Comparison of ENCODE assay signal across 8 cellular contexts in the genomic region with DNA sequence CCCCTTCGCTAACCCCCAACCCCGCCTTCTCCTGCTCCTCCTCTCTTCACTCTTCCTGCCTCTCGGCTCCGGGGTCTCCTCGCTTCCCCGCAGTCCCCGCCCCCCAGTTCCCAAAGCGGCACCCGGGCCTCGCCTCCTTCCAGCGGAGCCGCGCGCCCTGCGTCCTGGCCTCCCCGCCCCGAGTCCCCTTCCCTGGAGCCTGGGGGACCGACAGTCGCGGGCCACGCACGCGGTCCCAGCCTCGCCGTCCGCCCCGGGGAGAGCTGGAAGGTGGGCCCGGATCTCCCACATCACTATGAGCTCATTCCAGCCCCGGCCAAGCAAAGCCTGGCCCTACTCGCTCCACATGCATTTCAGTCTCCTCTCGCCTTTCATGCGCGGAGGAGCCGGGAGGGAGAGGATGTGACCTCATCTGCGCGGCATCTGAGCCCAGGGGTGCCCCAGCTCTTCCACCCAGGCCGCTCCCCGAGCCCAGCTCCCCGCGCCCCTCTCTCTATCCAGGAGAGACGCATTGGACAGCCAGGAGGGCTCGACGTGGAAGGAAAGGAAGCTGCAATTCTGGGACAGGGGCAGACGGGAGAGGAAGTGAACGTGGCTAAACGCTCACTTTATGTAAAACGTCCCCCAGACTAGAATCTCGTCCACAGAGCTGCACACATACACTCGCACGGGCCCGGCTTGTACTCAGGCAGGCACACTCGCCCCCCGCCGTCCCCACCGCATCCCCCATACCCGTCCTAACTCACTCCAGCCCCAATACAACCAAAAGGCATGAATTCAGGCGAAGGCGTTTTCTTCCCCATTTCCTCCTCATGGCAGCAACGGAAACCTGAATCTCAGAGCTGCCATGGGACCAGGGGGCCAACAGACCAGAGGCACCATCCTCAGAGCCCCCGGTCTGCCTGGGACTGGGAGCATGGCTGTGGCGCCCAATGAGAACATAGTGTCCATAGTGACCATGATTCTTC.
DNase-seq lines count a peak whose midpoint lies in the region; ATAC-seq and FAIRE-seq lines count a peak whose summit lies in the region.

No MANE protein-coding gene starts in this region.

- peaks cover 0 to 5% (median 0%) of the 10 kb centered on the region in 11 donors for H3K9me3 Mint-ChIP-seq in naive thymus-derived CD4-positive, alpha-beta T cell

- H3K27me3 Mint-ChIP-seq in naive thymus-derived CD4-positive, alpha-beta T cell: no peaks in the 10 kb centered on the region

- no peaks in the 10 kb centered on the region for H3K36me3 ChIP-seq in esophagus (ENCODE audit: control insufficient read depth in 2 of 2, insufficient read depth in 2 of 2, low read length in 1 of 2)
- H3K36me3 ChIP-seq in naive thymus-derived CD4-positive, alpha-beta T cell (ENCODE audit: control insufficient read depth in 2 of 3, insufficient read depth in 3 of 3, low read length in 3 of 3): no peaks in the 10 kb centered on the region
- H3K36me3 ChIP-seq in stomach smooth muscle (ENCODE audit: control insufficient read depth in 2 of 2, insufficient read depth in 2 of 2, low read length in 2 of 2): no peaks in the 10 kb centered on the region

- intact Hi-C loops in naive thymus-derived CD4-positive, alpha-beta T cell (cut with micrococcal nuclease): loop anchor here (1.0 to 5.0 kb wide), 6 partner anchors 14 to 372 kb away; a partner anchor contains a TSS

- H3K36me3 Mint-ChIP-seq in naive thymus-derived CD4-positive, alpha-beta T cell: peaks cover 0 to 10% (median 0%) of the 10 kb centered on the region in 5 donors

- H3K27ac ChIP-seq in esophagus (ENCODE audit: low read depth in 2 of 2, low read length in 1 of 2) (peak overlapping the region; percentile 24 to 48), stomach smooth muscle (ENCODE audit: low read length) (peak overlapping the region; percentile 66)
- peak overlapping the region; percentile 71 for H3K27ac ChIP-seq in naive thymus-derived CD4-positive, alpha-beta T cell (ENCODE audit: low read depth, low read length)

- H3K4me3 ChIP-seq in esophagus (ENCODE audit: low read depth in 1 of 2, low read length in 2 of 2) (peak overlapping the region; percentile 32 to 36), stomach smooth muscle (ENCODE audit: low read length in 2 of 2) (peak overlapping the region; percentile 54 to 74)
- peak overlapping the region; percentile 64 for H3K4me3 ChIP-seq in naive thymus-derived CD4-positive, alpha-beta T cell (ENCODE audit: low read length)

- in situ Hi-C loops in KBM-7 (cut with MboI; ENCODE audit: low pct_unique_long_range_greater_than_20kb, low sequenced_read_pairs): no loop called here

- peak; percentile 76 for FAIRE-seq in GM18507 (lab: Jason Lieb, UNC)

- peak overlapping the region; percentile 68 to 74 for H3K9ac ChIP-seq in stomach smooth muscle (ENCODE audit: low read length in 2 of 2)

- CTCF ChIA-PET in naive thymus-derived CD4-positive, alpha-beta T cell (lab: Charles Lee): interaction anchor here (0.6 to 3.7 kb wide), 7 partner anchors 18 to 112 kb away, joined by 3 to 10 read pairs (median 3); no protein-coding TSS in a partner anchor

- H3K27ac Mint-ChIP-seq in naive thymus-derived CD4-positive, alpha-beta T cell: peak overlapping the region; percentile 82 to 98 (median 88)

- H3K9me3 ChIP-seq in esophagus (ENCODE audit: control insufficient read depth in 2 of 2, insufficient read depth in 1 of 2, low read depth in 1 of 2, low read length in 1 of 2) (no peaks in the 10 kb centered on the region), stomach smooth muscle (ENCODE audit: control insufficient read depth in 2 of 2, low read length in 2 of 2) (no peaks in the 10 kb centered on the region)
- H3K9me3 ChIP-seq in naive thymus-derived CD4-positive, alpha-beta T cell (ENCODE audit: control insufficient read depth in 2 of 3, low read length in 3 of 3): no peaks in the 10 kb centered on the region

- H3K4me1 ChIP-seq in esophagus (ENCODE audit: control insufficient read depth in 2 of 2, insufficient read depth in 2 of 2, low read length in 1 of 2) (no peaks in the 10 kb centered on the region), stomach smooth muscle (ENCODE audit: control insufficient read depth, insufficient read depth, low read length) (no peaks in the 10 kb centered on the region)
- peaks cover 4 to 6% of the 10 kb centered on the region in 2 donors for H3K4me1 ChIP-seq in naive thymus-derived CD4-positive, alpha-beta T cell (ENCODE audit: control insufficient read depth in 2 of 2, insufficient read depth in 2 of 2, low read length in 2 of 2)

- 11 to 18% methylated on average over 59 to 61 of the region's 61 CpGs for whole genome bisulfite sequencing in esophagus, 2 donors

- H3K27me3 ChIP-seq in esophagus (ENCODE audit: control insufficient read depth in 1 of 2, insufficient read depth in 2 of 2, low read length in 2 of 2): no peaks in the 10 kb centered on the region
- no peaks in the 10 kb centered on the region for H3K27me3 ChIP-seq in naive thymus-derived CD4-positive, alpha-beta T cell (ENCODE audit: control insufficient read depth in 2 of 2, insufficient read depth in 2 of 2, low read length in 2 of 2)
- no peaks in the 10 kb centered on the region for H3K27me3 ChIP-seq in stomach smooth muscle (ENCODE audit: control insufficient read depth in 1 of 2, insufficient read depth in 2 of 2, low read length in 2 of 2)

- H3K4me3 Mint-ChIP-seq in naive thymus-derived CD4-positive, alpha-beta T cell: peak overlapping the region; percentile 82 to 94 (median 88)

- peak; percentile 66 for ATAC-seq in HG03342 (IDR thresholded peaks at IDR 0.05; ENCODE audit: unreplicated experiment)
- peak; percentile 93 for ATAC-seq in naive thymus-derived CD4-positive, alpha-beta T cell

- DNase-seq in GM18507 (ENCODE audit: extremely low spot score, insufficient read length, low read depth): peak; percentile 44
- DNase-seq in activated CD8-positive, alpha-beta memory T cell treated with anti-CD3 and anti-CD28 coated beads, Interleukin-2, amount 50 U/mL, for 48 hours: peak; percentile 83
- DNase-seq in naive thymus-derived CD4-positive, alpha-beta T cell: peak; percentile 43 to 65 (median 58)
- no peak for DNase-seq in NCI-H446 treated with DMSO at 0.1 percent for 48 hours (lab: John Stamatoyannopoulos, UW)
- DNase-seq in KBM-7: no peak

- H3K4me1 Mint-ChIP-seq in naive thymus-derived CD4-positive, alpha-beta T cell: peaks cover 13 to 61% (median 20%) of the 10 kb centered on the region in 7 donors

- POLR2A ChIA-PET in naive thymus-derived CD4-positive, alpha-beta T cell (lab: Charles Lee): interaction anchor here (0.6 to 1.9 kb wide), 8 partner anchors 10 to 291 kb away, joined by 3 to 10 read pairs (median 4); a partner anchor contains a TSS

Comparison
In these comparisons a context has a peak if more than half of its experiments do, and no peak if none do; other contexts are left out.
1. DNase-seq: peak in GM18507 (single experiment), activated CD8-positive, alpha-beta memory T cell treated with anti-CD3 and anti-CD28 coated beads, Interleukin-2, amount 50 U/mL, for 48 hours (single experiment) and naive thymus-derived CD4-positive, alpha-beta T cell (9 of 9); none in NCI-H446 treated with DMSO at 0.1 percent for 48 hours (single experiment) and KBM-7 (single experiment).
2. Peak in every context shown above with its lines, with median percentiles within 50 percentile points of each other: H3K27ac ChIP-seq and H3K4me3 ChIP-seq.